ENCODE assay signal across 11 cellular contexts in the genomic region with DNA sequence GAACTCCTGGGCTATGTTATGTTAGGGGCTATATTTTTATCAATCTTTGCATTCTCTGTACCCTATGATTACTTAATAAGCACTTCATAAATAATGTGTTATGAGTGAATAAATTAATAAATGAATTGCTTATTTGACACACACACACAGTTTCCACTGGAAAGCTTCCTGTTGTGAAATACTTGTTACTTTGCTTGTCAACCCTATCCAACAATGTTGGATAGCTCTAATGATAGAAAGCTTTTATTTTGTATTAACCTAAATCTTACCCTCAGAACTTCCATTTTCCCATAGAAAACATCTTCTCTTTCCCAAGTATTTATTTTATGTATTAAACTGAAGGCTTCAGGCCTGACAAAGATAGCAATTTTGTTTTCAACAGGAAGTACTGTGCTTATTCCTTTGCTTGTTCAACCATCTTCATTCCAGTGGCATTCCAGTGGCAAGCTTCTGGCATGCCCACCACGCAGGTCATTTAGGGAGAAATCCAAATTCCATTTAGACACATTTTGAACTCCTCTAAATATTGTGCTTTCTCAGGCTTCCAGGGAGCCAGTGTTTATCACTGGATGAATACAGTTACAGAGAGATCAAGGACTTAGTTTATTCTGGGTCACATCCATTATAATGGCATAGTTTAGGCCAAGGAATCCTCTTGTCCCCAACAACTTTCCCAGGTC.
DNase-seq lines count a peak whose midpoint lies in the region; ATAC-seq and TF ChIP-seq lines count a peak whose summit lies in the region.
"Had no signal": no experiment of that assay in that cellular context is flagged by ENCODE, and none has a peak within 500 bp of the region (broad histone marks: within the 10 kb centered on the region; RNA-seq: fewer than 3 reads in every experiment).

No MANE protein-coding gene starts in this region.

- CTCF ChIA-PET in Calu3 (lab: Charles Lee) = interaction anchor here (0.7 to 2.1 kb wide), 7 partner anchors 8 to 709 kb away, joined by 3 to 5 read pairs (median 4); a partner anchor contains a TSS

- no peaks in the 10 kb centered on the region for H3K27me3 ChIP-seq in psoas muscle (ENCODE audit: insufficient read depth in 3 of 3, low read length in 2 of 3)

- BruUV-seq in Calu3 (replicated peaks; lab: Mats Ljungman, UMichigan) = no TSS peak

- peaks cover 14% of the 10 kb centered on the region for H3K36me3 Mint-ChIP-seq in Calu3 (ENCODE audit: insufficient read depth, unreplicated experiment)
- H3K36me3 Mint-ChIP-seq in activated naive CD8-positive, alpha-beta T cell treated with anti-CD3 and anti-CD28 coated beads, Interleukin-2, amount 50 U/mL, for 24 hours (ENCODE audit: low read depth) = no peaks in the 10 kb centered on the region
- H3K36me3 Mint-ChIP-seq in stimulated activated effector memory CD8-positive, alpha-beta T cell treated with anti-CD3 and anti-CD28 coated beads, Interleukin-12 subunit alpha, Interleukin-12 subunit beta, amount 100 ng/mL, for 72 hours = no peaks in the 10 kb centered on the region

- no peak overlapping the region for H3K4me3 Mint-ChIP-seq in Calu3 (ENCODE audit: low read depth, unreplicated experiment)
- no peak overlapping the region for H3K4me3 Mint-ChIP-seq in activated naive CD8-positive, alpha-beta T cell treated with anti-CD3 and anti-CD28 coated beads, Interleukin-2, amount 50 U/mL, for 24 hours
- H3K4me3 Mint-ChIP-seq in stimulated activated effector memory CD8-positive, alpha-beta T cell treated with anti-CD3 and anti-CD28 coated beads, Interleukin-12 subunit alpha, Interleukin-12 subunit beta, amount 100 ng/mL, for 72 hours = no peak overlapping the region

- peaks cover 52% of the 10 kb centered on the region for H3K4me1 ChIP-seq in psoas muscle
- H3K4me1 ChIP-seq: parathyroid adenoma had no signal

- H3K36me3 ChIP-seq in psoas muscle (ENCODE audit: insufficient read depth in 1 of 2, low read depth in 1 of 2) = no peaks in the 10 kb centered on the region

- H3K4me3 ChIP-seq in fibroblast of villous mesenchyme (ENCODE audit: low read depth, low read length) (no peak overlapping the region), psoas muscle (no peak overlapping the region)

- DNase-seq in Calu3 = no peak
- peak; percentile 86 for DNase-seq in amniotic epithelial cell (ENCODE audit: low read depth)
- DNase-seq in fibroblast of villous mesenchyme (ENCODE audit: low read depth) = peak; percentile 66
- DNase-seq in psoas muscle = no peak
- no peak for DNase-seq in NCI-H128 (lab: John Stamatoyannopoulos, UW; ENCODE audit: unreplicated experiment)
- no peak for DNase-seq in activated naive CD8-positive, alpha-beta T cell treated with anti-CD3 and anti-CD28 coated beads, Interleukin-2, amount 50 U/mL, for 24 hours
- DNase-seq in stimulated activated effector memory CD8-positive, alpha-beta T cell treated with anti-CD3 and anti-CD28 coated beads, Interleukin-12 subunit alpha, Interleukin-12 subunit beta, amount 100 ng/mL, for 72 hours (ENCODE audit: low spot score in 2 of 2) = no peak
- DNase-seq: activated CD4-positive, alpha-beta T cell treated with anti-CD3 and anti-CD28 coated beads, Interleukin-2, amount 50 U/mL, for 1 hour; SIG-M5 had no signal

- H3K9me3 ChIP-seq in psoas muscle = no peaks in the 10 kb centered on the region

- peak overlapping the region; percentile 79 for H3K27ac Mint-ChIP-seq in Calu3 (ENCODE audit: unreplicated experiment)
- no peak overlapping the region for H3K27ac Mint-ChIP-seq in activated naive CD8-positive, alpha-beta T cell treated with anti-CD3 and anti-CD28 coated beads, Interleukin-2, amount 50 U/mL, for 24 hours
- H3K27ac Mint-ChIP-seq in stimulated activated effector memory CD8-positive, alpha-beta T cell treated with anti-CD3 and anti-CD28 coated beads, Interleukin-12 subunit alpha, Interleukin-12 subunit beta, amount 100 ng/mL, for 72 hours = no peak overlapping the region

- H3K9me3 Mint-ChIP-seq in Calu3 (ENCODE audit: low read depth, unreplicated experiment) = peaks cover 3% of the 10 kb centered on the region
- H3K9me3 Mint-ChIP-seq in activated naive CD8-positive, alpha-beta T cell treated with anti-CD3 and anti-CD28 coated beads, Interleukin-2, amount 50 U/mL, for 24 hours = no peaks in the 10 kb centered on the region
- no peaks in the 10 kb centered on the region for H3K9me3 Mint-ChIP-seq in stimulated activated effector memory CD8-positive, alpha-beta T cell treated with anti-CD3 and anti-CD28 coated beads, Interleukin-12 subunit alpha, Interleukin-12 subunit beta, amount 100 ng/mL, for 72 hours

- H3K27me3 Mint-ChIP-seq in Calu3 (ENCODE audit: unreplicated experiment) = no peaks in the 10 kb centered on the region
- H3K27me3 Mint-ChIP-seq in activated naive CD8-positive, alpha-beta T cell treated with anti-CD3 and anti-CD28 coated beads, Interleukin-2, amount 50 U/mL, for 24 hours = peaks cover 2% of the 10 kb centered on the region

- intact Hi-C loops in Calu3 (cut with micrococcal nuclease; ENCODE audit: unreplicated experiment) = loop anchor here (2.0 to 10.0 kb wide), 5 partner anchors 67 to 395 kb away; no protein-coding TSS in a partner anchor
- intact Hi-C loops in psoas muscle (cut with DNase I) = loop anchor here in 1 of 2 donors (10.0 kb wide), 1 partner anchor 135 kb away; a partner anchor contains a TSS

- no peak for ATAC-seq in psoas muscle
- no peak for ATAC-seq in HG02571 (IDR thresholded peaks at IDR 0.05; ENCODE audit: unreplicated experiment)
- no peak for ATAC-seq in activated naive CD8-positive, alpha-beta T cell treated with anti-CD3 and anti-CD28 coated beads, Interleukin-2, amount 50 U/mL, for 24 hours
- no peak for ATAC-seq in stimulated activated effector memory CD8-positive, alpha-beta T cell treated with anti-CD3 and anti-CD28 coated beads, Interleukin-12 subunit alpha, Interleukin-12 subunit beta, amount 100 ng/mL, for 72 hours

- H3K27ac ChIP-seq in psoas muscle = peak overlapping the region; percentile 86
- H3K27ac ChIP-seq: parathyroid adenoma had no signal

- TF ChIP-seq CTCF in Calu3 (IDR thresholded peaks at IDR 0.05; ENCODE audit: unreplicated experiment) (no peak), fibroblast of villous mesenchyme (IDR thresholded peaks at IDR 0.05; ENCODE audit: insufficient read depth, low read depth, low read length) (no peak), psoas muscle (IDR thresholded peaks at IDR 0.05) (no peak)

- peaks cover 60% of the 10 kb centered on the region for H3K4me1 Mint-ChIP-seq in Calu3 (ENCODE audit: low read depth, unreplicated experiment)
- peaks cover 8% of the 10 kb centered on the region for H3K4me1 Mint-ChIP-seq in activated naive CD8-positive, alpha-beta T cell treated with anti-CD3 and anti-CD28 coated beads, Interleukin-2, amount 50 U/mL, for 24 hours
- H3K4me1 Mint-ChIP-seq in stimulated activated effector memory CD8-positive, alpha-beta T cell treated with anti-CD3 and anti-CD28 coated beads, Interleukin-12 subunit alpha, Interleukin-12 subunit beta, amount 100 ng/mL, for 72 hours = peaks cover under 1% of the 10 kb centered on the region

- 24 to 38% (median 34%) methylated on average over 1 of the region's 1 CpG for WGBS in psoas muscle, 3 donors

Comparison
In these comparisons a context has a peak if more than half of its experiments do, and no peak if none do; other contexts are left out.
1. DNase-seq: peak in amniotic epithelial cell (single experiment) and fibroblast of villous mesenchyme (single experiment); none in Calu3 (single experiment), psoas muscle (0 of 2), NCI-H128 (single experiment), activated naive CD8-positive, alpha-beta T cell treated with anti-CD3 and anti-CD28 coated beads, Interleukin-2, amount 50 U/mL, for 24 hours (single experiment) and stimulated activated effector memory CD8-positive, alpha-beta T cell treated with anti-CD3 and anti-CD28 coated beads, Interleukin-12 subunit alpha, Interleukin-12 subunit beta, amount 100 ng/mL, for 72 hours (0 of 2).